Comparison of ENCODE assay signal across 7 cellular contexts in the genomic region with DNA sequence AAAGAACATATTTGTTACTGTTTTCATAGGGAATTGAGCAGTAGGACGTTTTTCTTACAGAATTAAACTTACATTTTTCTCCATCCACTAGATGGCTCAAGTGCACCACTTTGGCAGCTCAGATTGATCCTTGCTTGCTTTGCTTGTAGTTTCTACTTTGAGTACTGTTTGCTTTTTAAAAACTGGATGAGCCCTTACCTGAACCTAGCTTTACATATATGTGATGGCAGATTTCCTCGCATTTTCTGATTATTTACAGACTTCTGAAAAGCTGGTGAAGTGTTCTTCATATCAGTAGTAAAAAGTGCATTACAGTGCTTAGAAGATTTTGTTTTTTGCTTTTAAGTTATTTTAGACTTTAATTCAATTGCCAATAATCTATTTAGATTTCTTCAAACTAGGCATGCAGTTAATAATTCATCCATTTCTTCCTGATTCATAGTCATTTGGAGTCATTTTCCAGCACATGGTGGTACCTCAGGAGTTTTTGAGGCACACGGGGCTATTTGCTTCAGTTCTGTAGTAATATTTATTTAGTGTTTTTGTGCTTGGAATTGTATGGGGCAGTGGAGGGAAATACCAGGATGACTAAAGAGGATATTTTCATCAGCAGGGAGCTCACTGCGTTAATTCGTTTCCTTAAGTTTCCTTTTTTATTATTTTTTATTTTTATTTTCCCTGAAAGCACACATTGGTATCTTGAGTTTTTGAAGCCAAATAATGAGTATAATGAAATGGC. TPM values are rescaled to one million over a fixed set of nuclear protein-coding genes. Genes with fewer than 3 reads are reported as not detected.
DNase-seq lines count a peak whose midpoint lies in the region; TF ChIP-seq lines count a peak whose summit lies in the region.

No MANE protein-coding gene starts in this region.

- H3K4me3 ChIP-seq in OCI-LY1 (ENCODE audit: low read depth, low read length, poor library complexity, severe bottlenecking), result no peak overlapping the region
- H3K4me3 ChIP-seq in brain microvascular endothelial cell (ENCODE audit: low read depth, low read length), result no peak overlapping the region

- no peaks in the 10 kb centered on the region for H3K4me1 ChIP-seq in OCI-LY1 (ENCODE audit: insufficient read depth, low read length, severe bottlenecking)

- no peaks in the 10 kb centered on the region for H3K9me3 ChIP-seq in OCI-LY1 (ENCODE audit: low read length)

- intact Hi-C loops in activated T-helper 1 cell treated with anti-CD3 and anti-CD28 coated beads, Interleukin-12 subunit alpha, Interleukin-12 subunit beta, Interleukin-2, Interleukin-4 antibody, amounts not matched to agents 30 ng/mL and 10 ng/mL and 1 ng/mL, durations not matched to agents 14 hours and 24 hours and 36 hours (cut with micrococcal nuclease), result loop anchor here (1.0 to 5.0 kb wide), 3 partner anchors 144 to 293 kb away; no protein-coding TSS in a partner anchor

- H3K36me3 ChIP-seq in OCI-LY1 (ENCODE audit: insufficient read depth, low read length), result no peaks in the 10 kb centered on the region
- H3K36me3 ChIP-seq in brain microvascular endothelial cell (replicated peaks), result no peaks in the 10 kb centered on the region

- TF ChIP-seq CTCF in OCI-LY1 (IDR thresholded peaks at IDR 0.05; ENCODE audit: low read length) (peak; percentile 73), brain microvascular endothelial cell (IDR thresholded peaks at IDR 0.05; ENCODE audit: low read depth, low read length, missing control alignments) (peak; percentile 72)

- no peaks in the 10 kb centered on the region for H3K27me3 ChIP-seq in OCI-LY1 (ENCODE audit: insufficient read depth, low read length)
- H3K27me3 ChIP-seq in brain microvascular endothelial cell (replicated peaks), result no peaks in the 10 kb centered on the region

- no peak overlapping the region for H2AFZ ChIP-seq in OCI-LY1 (ENCODE audit: low read length)

- no peak overlapping the region for H3K4me3 Mint-ChIP-seq in immature natural killer cell
- no peak overlapping the region for H3K4me3 Mint-ChIP-seq in activated T-helper 1 cell treated with anti-CD3 and anti-CD28 coated beads, Interleukin-12 subunit alpha, Interleukin-12 subunit beta, Interleukin-2, Interleukin-4 antibody, amounts not matched to agents 30 ng/mL and 10 ng/mL and 1 ng/mL, durations not matched to agents 14 hours and 24 hours and 36 hours

- H3K36me3 Mint-ChIP-seq in immature natural killer cell, result no peaks in the 10 kb centered on the region
- no peaks in the 10 kb centered on the region for H3K36me3 Mint-ChIP-seq in activated T-helper 1 cell treated with anti-CD3 and anti-CD28 coated beads, Interleukin-12 subunit alpha, Interleukin-12 subunit beta, Interleukin-2, Interleukin-4 antibody, amounts not matched to agents 30 ng/mL and 10 ng/mL and 1 ng/mL, durations not matched to agents 14 hours and 24 hours and 36 hours (ENCODE audit: low read depth)

- H3K9me3 Mint-ChIP-seq in immature natural killer cell, result no peaks in the 10 kb centered on the region
- no peaks in the 10 kb centered on the region for H3K9me3 Mint-ChIP-seq in activated T-helper 1 cell treated with anti-CD3 and anti-CD28 coated beads, Interleukin-12 subunit alpha, Interleukin-12 subunit beta, Interleukin-2, Interleukin-4 antibody, amounts not matched to agents 30 ng/mL and 10 ng/mL and 1 ng/mL, durations not matched to agents 14 hours and 24 hours and 36 hours

- H3K79me2 ChIP-seq in OCI-LY1 (ENCODE audit: insufficient read depth, low read length), result no peaks in the 10 kb centered on the region

- H3K9ac ChIP-seq in OCI-LY1 (ENCODE audit: low read length), result no peak overlapping the region

- H3K27me3 Mint-ChIP-seq in immature natural killer cell (ENCODE audit: low read depth in 3 of 3), result peaks cover 0 to 1% (median 0%) of the 10 kb centered on the region in 3 donors
- H3K27me3 Mint-ChIP-seq in activated T-helper 1 cell treated with anti-CD3 and anti-CD28 coated beads, Interleukin-12 subunit alpha, Interleukin-12 subunit beta, Interleukin-2, Interleukin-4 antibody, amounts not matched to agents 30 ng/mL and 10 ng/mL and 1 ng/mL, durations not matched to agents 14 hours and 24 hours and 36 hours (ENCODE audit: insufficient read depth), result no peaks in the 10 kb centered on the region

- no peak overlapping the region for H3K27ac Mint-ChIP-seq in immature natural killer cell
- no peak overlapping the region for H3K27ac Mint-ChIP-seq in activated T-helper 1 cell treated with anti-CD3 and anti-CD28 coated beads, Interleukin-12 subunit alpha, Interleukin-12 subunit beta, Interleukin-2, Interleukin-4 antibody, amounts not matched to agents 30 ng/mL and 10 ng/mL and 1 ng/mL, durations not matched to agents 14 hours and 24 hours and 36 hours

- H3F3A ChIP-seq in OCI-LY1 (ENCODE audit: insufficient read depth, low read length), result no peaks in the 10 kb centered on the region

- in situ Hi-C loops in brain microvascular endothelial cell (cut with HindIII; ENCODE audit: low pct_ligation_motif_present, low sequenced_read_pairs), result no loop called here

- peaks cover 6 to 20% of the 10 kb centered on the region in 2 donors for H3K4me1 Mint-ChIP-seq in immature natural killer cell
- peaks cover 5% of the 10 kb centered on the region for H3K4me1 Mint-ChIP-seq in activated T-helper 1 cell treated with anti-CD3 and anti-CD28 coated beads, Interleukin-12 subunit alpha, Interleukin-12 subunit beta, Interleukin-2, Interleukin-4 antibody, amounts not matched to agents 30 ng/mL and 10 ng/mL and 1 ng/mL, durations not matched to agents 14 hours and 24 hours and 36 hours (ENCODE audit: low read depth)

- H3K4me2 ChIP-seq in OCI-LY1 (ENCODE audit: low read length), result no peak overlapping the region

- H3K27ac ChIP-seq in OCI-LY1 (ENCODE audit: low read depth, low read length, poor library complexity, severe bottlenecking), result no peak overlapping the region
- H3K27ac ChIP-seq in brain microvascular endothelial cell, result peak overlapping the region; percentile 15

- no peaks in the 10 kb centered on the region for H4K20me1 ChIP-seq in OCI-LY1 (ENCODE audit: insufficient read depth, low read length)

- no peaks in the 10 kb centered on the region for H3K9me2 ChIP-seq in OCI-LY1 (ENCODE audit: low read depth, low read length)

- DNase-seq in EH (ENCODE audit: low read depth) (peak; percentile 77), HS-5 (ENCODE audit: low read depth) (peak; percentile 42), brain microvascular endothelial cell (peak; percentile 46), immature natural killer cell (peak; percentile 13 to 34 (median 22))
- peak; percentile 2 to 6 for DNase-seq in stimulated activated CD4-positive, alpha-beta T cell treated with anti-CD3 and anti-CD28 coated beads, Interleukin-2, amount 100 ng/mL, for 48 hours
- DNase-seq in activated T-helper 1 cell treated with anti-CD3 and anti-CD28 coated beads, Interleukin-12 subunit alpha, Interleukin-12 subunit beta, Interleukin-2, Interleukin-4 antibody, amounts not matched to agents 30 ng/mL and 10 ng/mL and 1 ng/mL, durations not matched to agents 14 hours and 24 hours and 36 hours (ENCODE audit: low spot score), result no peak

RNA-seq across cellular contexts. Expression of a gene that starts 57.3 kb away (rescaled TPM):
- 10 to 100 TPM; 14.2 to 20.9 (median 19.5) TPM for polyA plus RNA-seq in immature natural killer cell
- 51.6 and 52.3 TPM in 2 replicates for total RNA-seq in activated T-helper 1 cell treated with anti-CD3 and anti-CD28 coated beads, Interleukin-12 subunit alpha, Interleukin-12 subunit beta, Interleukin-2, Interleukin-4 antibody, amounts not matched to agents 30 ng/mL and 10 ng/mL and 1 ng/mL, durations not matched to agents 14 hours and 24 hours and 36 hours
